ENCODE assay signal across 24 cellular contexts in genomic region chr10:52956451-52956850, GRCh38.
DNase-seq lines count a peak whose midpoint lies in the region; ATAC-seq, FAIRE-seq and TF ChIP-seq lines count a peak whose summit lies in the region.
"Had no signal": no experiment of that assay in that cellular context is flagged by ENCODE, and none has a peak within 500 bp of the region (broad histone marks: within the 10 kb centered on the region; RNA-seq: fewer than 3 reads in every experiment).

No MANE protein-coding gene starts in this region.

- no peak overlapping the region for H4K5ac ChIP-seq in mesendoderm (ENCODE audit: low read length)

- no peak overlapping the region for H4K8ac ChIP-seq in mesendoderm (ENCODE audit: low read depth, low read length)

- H2BK15ac ChIP-seq in mesendoderm (replicated peaks; ENCODE audit: low read depth): peak overlapping the region; percentile 19

- no peak for ATAC-seq in pancreas
- ATAC-seq: A549; activated CD8-positive, alpha-beta memory T cell treated with anti-CD3 and anti-CD28 coated beads, Interleukin-2, amount 10 ng/mL, durations not matched to agents 7 days and 5 days; activated naive CD4-positive, alpha-beta T cell treated with anti-CD3 and anti-CD28 coated beads, Interleukin-2, amount 50 U/mL, for 72 hours; naive thymus-derived CD4-positive, alpha-beta T cell had no signal

- in situ Hi-C loops in Caki2 (cut with HindIII; ENCODE audit: low pct_unique_long_range_greater_than_20kb, low sequenced_read_pairs): no loop called here
- in situ Hi-C loops in ACHN (cut with HindIII; ENCODE audit: low pct_ligation_motif_present, low pct_unique_long_range_greater_than_20kb, low sequenced_read_pairs): no loop called here

- H3K4me3 ChIP-seq in mesendoderm (ENCODE audit: low read length) (no peak overlapping the region), pancreas (no peak overlapping the region)
- H3K4me3 ChIP-seq: A549, ascending aorta, sigmoid colon had no signal

- TF ChIP-seq CTCF in pancreas (IDR thresholded peaks at IDR 0.05): no peak

- H3K79me1 ChIP-seq in mesendoderm (ENCODE audit: low read length): no peaks in the 10 kb centered on the region

- H3K27me3 ChIP-seq in mesendoderm (ENCODE audit: insufficient read depth, low read length, poor library complexity) (no peaks in the 10 kb centered on the region), pancreas (no peaks in the 10 kb centered on the region)
- H3K27me3 ChIP-seq: ascending aorta, BE2C, sigmoid colon had no signal

- no peaks in the 10 kb centered on the region for H3K4me1 ChIP-seq in mesendoderm (ENCODE audit: control insufficient read depth, low read depth, low read length)
- H3K4me1 ChIP-seq in pancreas: no peaks in the 10 kb centered on the region
- H3K4me1 ChIP-seq: A549, ascending aorta, BE2C, sigmoid colon had no signal

- H3K9ac ChIP-seq in mesendoderm (ENCODE audit: low read length): no peak overlapping the region

- FAIRE-seq in pancreas (lab: Jason Lieb, UNC): no peak
- FAIRE-seq: A549, frontal cortex, H54, urothelium cell line had no signal

- H3K56ac ChIP-seq in mesendoderm (ENCODE audit: low read length): no peak overlapping the region

- peak overlapping the region; percentile 80 for H3K18ac ChIP-seq in mesendoderm (ENCODE audit: low read length)

- no peak overlapping the region for H3K23ac ChIP-seq in mesendoderm (ENCODE audit: low read length)

- H2BK5ac ChIP-seq in mesendoderm (ENCODE audit: low read length): no peak overlapping the region

- H2AK5ac ChIP-seq in mesendoderm (ENCODE audit: low read length): no peak overlapping the region

- WGBS in mesendoderm (ENCODE audit: extremely low coverage, insufficient coverage, low lambda C conversion rate): no CpG with 5 or more reads among the region's 3 CpGs
- WGBS in pancreas, 2 donors: 48 to 67% methylated on average over 3 of the region's 3 CpGs

- no peaks in the 10 kb centered on the region for H3K9me3 ChIP-seq in pancreas
- H3K9me3 ChIP-seq: A549, ascending aorta, BE2C, sigmoid colon had no signal

- H3K27ac ChIP-seq in epithelial cell of prostate: peak overlapping the region; percentile 39
- H3K27ac ChIP-seq in mesendoderm (ENCODE audit: low read depth, low read length): no peak overlapping the region
- no peak overlapping the region for H3K27ac ChIP-seq in pancreas
- H3K27ac ChIP-seq: A549, ascending aorta, sigmoid colon had no signal

- H3K4ac ChIP-seq in mesendoderm (ENCODE audit: low read depth, low read length): no peak overlapping the region

- DNase-seq in Caki2 (ENCODE audit: low read depth): peak; percentile 12
- peak; percentile 16 for DNase-seq in NCI-H226
- peak; percentile 84 for DNase-seq in epithelial cell of prostate (ENCODE audit: low read depth, low spot score)
- DNase-seq in mesendoderm: no peak
- DNase-seq in activated CD4-positive, CD25-positive, alpha-beta regulatory T cell treated with anti-CD3 and anti-CD28 coated beads, Interleukin-2, amount 50 U/mL, for 72 hours: no peak
- DNase-seq in ACHN: no peak
- no peak for DNase-seq in NCI-H1417 (lab: John Stamatoyannopoulos, UW)
- DNase-seq in pancreas: no peak
- DNase-seq: activated CD8-positive, alpha-beta memory T cell treated with anti-CD3 and anti-CD28 coated beads, Interleukin-2, amount 10 ng/mL, durations not matched to agents 7 days and 5 days; BE2C; cerebellar nuclear complex; KG1; naive thymus-derived CD4-positive, alpha-beta T cell; NCI-H1694; NCI-H2171 treated with DMSO at 0.1 percent for 48 hours; NCI-H526 treated with DMSO at 0.1 percent for 48 hours; SHP77; sigmoid colon had no signal

- no peak overlapping the region for H3K4me2 ChIP-seq in mesendoderm (ENCODE audit: low read length)
- H3K4me2 ChIP-seq: A549 had no signal

- H3K36me3 ChIP-seq in mesendoderm (ENCODE audit: control insufficient read depth, insufficient read depth, low read length) (no peaks in the 10 kb centered on the region), pancreas (no peaks in the 10 kb centered on the region)
- H3K36me3 ChIP-seq: ascending aorta, BE2C, sigmoid colon had no signal

- H2BK120ac ChIP-seq in mesendoderm (ENCODE audit: low read depth, low read length): no peak overlapping the region

- intact Hi-C loops in pancreas (cut with DNase I): no loop called here

- H3K79me2 ChIP-seq in mesendoderm (ENCODE audit: control insufficient read depth, insufficient read depth, low read length): no peaks in the 10 kb centered on the region

Comparison
In these comparisons a context has a peak if more than half of its experiments do, and no peak if none do; other contexts are left out.
1. DNase-seq: peak in Caki2 (single experiment), NCI-H226 (single experiment) and epithelial cell of prostate (single experiment); none in mesendoderm (single experiment), activated CD4-positive, CD25-positive, alpha-beta regulatory T cell treated with anti-CD3 and anti-CD28 coated beads, Interleukin-2, amount 50 U/mL, for 72 hours (single experiment), ACHN (single experiment), NCI-H1417 (0 of 3) and pancreas (0 of 6).